ENCODE assay signal across 26 cellular contexts in genomic region chr11:19511066-19511412, GRCh38.
A peak's percentile ranks its signal among the peaks of the same experiment; 100 is the strongest.
DNase-seq lines count a peak whose midpoint lies in the region; ATAC-seq, FAIRE-seq and TF ChIP-seq lines count a peak whose summit lies in the region.
"Had no signal": no experiment of that assay in that cellular context is flagged by ENCODE, and none has a peak within 500 bp of the region (broad histone marks: within the 10 kb centered on the region; RNA-seq: fewer than 3 reads in every experiment).

No MANE protein-coding gene starts in this region.

- peak overlapping the region; percentile 57 for H3K27ac Mint-ChIP-seq in glutamatergic neuron (ENCODE audit: unreplicated experiment)
- no peak overlapping the region for H3K27ac Mint-ChIP-seq in naive thymus-derived CD4-positive, alpha-beta T cell
- no peak overlapping the region for H3K27ac Mint-ChIP-seq in activated naive CD4-positive, alpha-beta T cell treated with anti-CD3 and anti-CD28 coated beads, Interleukin-2, amount 10 ng/mL, durations not matched to agents 7 days and 5 days
- H3K27ac Mint-ChIP-seq: activated CD8-positive, alpha-beta T cell treated with anti-CD3 and anti-CD28 coated beads for 36 hours; activated naive CD8-positive, alpha-beta T cell treated with anti-CD3 and anti-CD28 coated beads for 36 hours; CD8-positive, alpha-beta memory T cell; T-helper 1 cell treated with Interleukin-12 subunit alpha and Interleukin-12 subunit beta and Interleukin-4 antibody, amounts not matched to agents 30 μg/mL and 1 μg/mL, for 36 hours had no signal

- H3K27ac ChIP-seq in liver (ENCODE audit: low read depth in 1 of 2, low read length in 2 of 2), result peak overlapping the region; percentile 92 to 95
- no peak overlapping the region for H3K27ac ChIP-seq in HepG2 (ENCODE audit: extremely low read length, insufficient read depth, low read length)
- no peak overlapping the region for H3K27ac ChIP-seq in naive thymus-derived CD4-positive, alpha-beta T cell (ENCODE audit: low read depth, low read length)
- no peak overlapping the region for H3K27ac ChIP-seq in left lung
- H3K27ac ChIP-seq: body of pancreas, foreskin keratinocyte, SK-N-MC, uterus had no signal

- POLR2A ChIA-PET in HepG2 (lab: Yijun Ruan, JAX), result no interaction called here
- POLR2A ChIA-PET in naive thymus-derived CD4-positive, alpha-beta T cell (lab: Charles Lee), result no interaction called here

- ATAC-seq in HepG2 (no peak), HG03159 (IDR thresholded peaks at IDR 0.05; ENCODE audit: unreplicated experiment) (no peak), left lung (no peak)
- no peak for ATAC-seq in naive thymus-derived CD4-positive, alpha-beta T cell
- ATAC-seq: activated CD4-positive, CD25-positive, alpha-beta regulatory T cell treated with anti-CD3 and anti-CD28 coated beads, Interleukin-2, amount 50 U/mL, for 24 hours; activated CD8-positive, alpha-beta T cell treated with anti-CD3 and anti-CD28 coated beads for 36 hours; body of pancreas; foreskin keratinocyte had no signal

- FAIRE-seq in HepG2 (lab: Jason Lieb, UNC), result no peak
- FAIRE-seq: A204.1, GM12892 had no signal

- CTCF ChIA-PET in HepG2 (lab: Yijun Ruan, JAX; ENCODE audit: low intra/inter-chr PET ratio, low total read pairs), result no interaction called here
- CTCF ChIA-PET in naive thymus-derived CD4-positive, alpha-beta T cell (lab: Charles Lee), result no interaction called here
- CTCF ChIA-PET in activated naive CD4-positive, alpha-beta T cell treated with anti-CD3 and anti-CD28 coated beads, Interleukin-2, amount 10 ng/mL, durations not matched to agents 7 days and 5 days (lab: Charles Lee), result no interaction called here

- H3K4me2 ChIP-seq in HepG2 (ENCODE audit: low read depth, low read length), result no peak overlapping the region
- H3K4me2 ChIP-seq in skeletal muscle satellite cell (ENCODE audit: low read length), result peak overlapping the region; percentile 38

- no peaks in the 10 kb centered on the region for H3K9me3 ChIP-seq in liver (ENCODE audit: control insufficient read depth in 4 of 4, low read length in 3 of 4)
- H3K9me3 ChIP-seq in HepG2 (ENCODE audit: low read length), result no peaks in the 10 kb centered on the region
- no peaks in the 10 kb centered on the region for H3K9me3 ChIP-seq in skeletal muscle satellite cell (replicated peaks; ENCODE audit: low read length)
- H3K9me3 ChIP-seq in naive thymus-derived CD4-positive, alpha-beta T cell (ENCODE audit: control insufficient read depth in 2 of 3, low read length in 3 of 3), result no peaks in the 10 kb centered on the region
- H3K9me3 ChIP-seq in left lung, result no peaks in the 10 kb centered on the region
- H3K9me3 ChIP-seq: body of pancreas, spleen, uterus had no signal

- TF ChIP-seq CTCF in liver (IDR thresholded peaks at IDR 0.05; ENCODE audit: low read depth, low read length, missing input control) (no peak), HepG2 (CRISPR knock-in tag; IDR thresholded peaks at IDR 0.05) (no peak), glutamatergic neuron (IDR thresholded peaks at IDR 0.05; ENCODE audit: partially characterized antibody, unreplicated experiment) (no peak), left lung (IDR thresholded peaks at IDR 0.05) (no peak)

- peaks cover 28% of the 10 kb centered on the region for H3K4me1 Mint-ChIP-seq in glutamatergic neuron (ENCODE audit: low read depth, unreplicated experiment)
- no peaks in the 10 kb centered on the region for H3K4me1 Mint-ChIP-seq in naive thymus-derived CD4-positive, alpha-beta T cell
- H3K4me1 Mint-ChIP-seq in activated naive CD4-positive, alpha-beta T cell treated with anti-CD3 and anti-CD28 coated beads, Interleukin-2, amount 10 ng/mL, durations not matched to agents 7 days and 5 days, result no peaks in the 10 kb centered on the region
- H3K4me1 Mint-ChIP-seq: activated naive CD8-positive, alpha-beta T cell treated with anti-CD3 and anti-CD28 coated beads for 36 hours; CD8-positive, alpha-beta memory T cell had no signal

- intact Hi-C loops in HepG2 (cut with micrococcal nuclease; ENCODE audit: unreplicated experiment) (no loop called here), left lung (cut with DNase I) (no loop called here)
- intact Hi-C loops in naive thymus-derived CD4-positive, alpha-beta T cell (cut with micrococcal nuclease), result no loop called here

- DNase-seq in HepG2 (ENCODE audit: low spot score) (no peak), glutamatergic neuron (no peak), left lung (no peak)
- DNase-seq in naive thymus-derived CD4-positive, alpha-beta T cell, result no peak
- DNase-seq in activated naive CD4-positive, alpha-beta T cell treated with anti-CD3 and anti-CD28 coated beads, Interleukin-2, amount 10 ng/mL, durations not matched to agents 7 days and 5 days, result no peak
- DNase-seq: activated CD8-positive, alpha-beta T cell treated with anti-CD3 and anti-CD28 coated beads for 36 hours; activated effector memory CD4-positive, alpha-beta T cell treated with Interleukin-2 at 50 U/mL for 16 hours; activated naive CD8-positive, alpha-beta T cell treated with anti-CD3 and anti-CD28 coated beads for 36 hours; AML-193; CD8-positive, alpha-beta memory T cell; effector CD8-positive, alpha-beta T cell; foreskin keratinocyte; GOT3; NCI-H82; spleen; stimulated activated CD4-positive, alpha-beta T cell treated with anti-CD3 and anti-CD28 coated beads, Interleukin-4, amount 100 ng/mL, for 1 hour had no signal

- no peak for TF ChIP-seq RAD21 in liver (IDR thresholded peaks at IDR 0.05)
- no peak for TF ChIP-seq RAD21 in HepG2 (CRISPR knock-in tag; IDR thresholded peaks at IDR 0.05)

- H3K4me3 ChIP-seq in liver (ENCODE audit: low read depth in 1 of 3, low read length in 3 of 3) (peak overlapping the region in 1 of 3 donors; percentile 34), HepG2 (replicated peaks in 1 of 3; ENCODE audit: insufficient read depth in 1 of 3, low read depth in 2 of 3, low read length in 3 of 3) (no peak overlapping the region), skeletal muscle satellite cell (ENCODE audit: low read length) (no peak overlapping the region), left lung (no peak overlapping the region)
- H3K4me3 ChIP-seq in naive thymus-derived CD4-positive, alpha-beta T cell (ENCODE audit: low read length), result no peak overlapping the region
- H3K4me3 ChIP-seq: body of pancreas, SK-N-MC, spleen, uterus had no signal

- H3K36me3 Mint-ChIP-seq in glutamatergic neuron (ENCODE audit: unreplicated experiment), result peaks cover 5% of the 10 kb centered on the region
- no peaks in the 10 kb centered on the region for H3K36me3 Mint-ChIP-seq in naive thymus-derived CD4-positive, alpha-beta T cell
- no peaks in the 10 kb centered on the region for H3K36me3 Mint-ChIP-seq in activated naive CD4-positive, alpha-beta T cell treated with anti-CD3 and anti-CD28 coated beads, Interleukin-2, amount 10 ng/mL, durations not matched to agents 7 days and 5 days
- H3K36me3 Mint-ChIP-seq: activated naive CD8-positive, alpha-beta T cell treated with anti-CD3 and anti-CD28 coated beads for 36 hours; CD8-positive, alpha-beta memory T cell had no signal

- no peak overlapping the region for H3K4me3 Mint-ChIP-seq in glutamatergic neuron (ENCODE audit: unreplicated experiment)
- no peak overlapping the region for H3K4me3 Mint-ChIP-seq in naive thymus-derived CD4-positive, alpha-beta T cell
- H3K4me3 Mint-ChIP-seq in activated naive CD4-positive, alpha-beta T cell treated with anti-CD3 and anti-CD28 coated beads, Interleukin-2, amount 10 ng/mL, durations not matched to agents 7 days and 5 days, result no peak overlapping the region
- H3K4me3 Mint-ChIP-seq: activated CD8-positive, alpha-beta T cell treated with anti-CD3 and anti-CD28 coated beads for 36 hours; activated naive CD8-positive, alpha-beta T cell treated with anti-CD3 and anti-CD28 coated beads for 36 hours; CD8-positive, alpha-beta memory T cell; T-helper 1 cell treated with Interleukin-12 subunit alpha and Interleukin-12 subunit beta and Interleukin-4 antibody, amounts not matched to agents 30 μg/mL and 1 μg/mL, for 36 hours had no signal

- H3K4me1 ChIP-seq in liver (ENCODE audit: control insufficient read depth in 4 of 4, insufficient read depth in 4 of 4, low read length in 3 of 4), result peaks cover 17 to 70% (median 62%) of the 10 kb centered on the region in 4 donors
- H3K4me1 ChIP-seq in HepG2 (ENCODE audit: insufficient read depth, low read length), result peaks cover 20% of the 10 kb centered on the region
- H3K4me1 ChIP-seq in skeletal muscle satellite cell (ENCODE audit: control insufficient read depth, insufficient read depth, low read length), result peaks cover 29% of the 10 kb centered on the region
- H3K4me1 ChIP-seq in naive thymus-derived CD4-positive, alpha-beta T cell (ENCODE audit: control insufficient read depth in 2 of 2, insufficient read depth in 2 of 2, low read length in 2 of 2), result no peaks in the 10 kb centered on the region
- H3K4me1 ChIP-seq in left lung, result no peaks in the 10 kb centered on the region
- H3K4me1 ChIP-seq: body of pancreas, foreskin keratinocyte, spleen, uterus had no signal

- H3K27me3 Mint-ChIP-seq in glutamatergic neuron (ENCODE audit: unreplicated experiment), result peaks cover 13% of the 10 kb centered on the region
- peaks cover 7 to 47% (median 30%) of the 10 kb centered on the region in 5 donors for H3K27me3 Mint-ChIP-seq in naive thymus-derived CD4-positive, alpha-beta T cell
- peaks cover 16% of the 10 kb centered on the region for H3K27me3 Mint-ChIP-seq in activated naive CD4-positive, alpha-beta T cell treated with anti-CD3 and anti-CD28 coated beads, Interleukin-2, amount 10 ng/mL, durations not matched to agents 7 days and 5 days

- H3K9ac ChIP-seq in liver (ENCODE audit: low read depth in 1 of 2, low read length in 2 of 2), result peak overlapping the region; percentile 44 to 49
- H3K9ac ChIP-seq in HepG2 (ENCODE audit: insufficient read depth, low read depth, low read length), result no peak overlapping the region
- H3K9ac ChIP-seq in skeletal muscle satellite cell (ENCODE audit: low read depth, low read length), result no peak overlapping the region

- H3K79me2 ChIP-seq in HepG2 (ENCODE audit: insufficient read depth, low read length), result no peaks in the 10 kb centered on the region

- BruUV-seq in HepG2 (replicated peaks; lab: Mats Ljungman, UMichigan), result no TSS peak

- WGBS in liver, result 23% methylated on average over 1 of the region's 1 CpG
- WGBS in HepG2 (ENCODE audit: low lambda C conversion rate), result 50% methylated on average over 1 of the region's 1 CpG

- in situ Hi-C loops in HepG2 (cut with HindIII; ENCODE audit: extremely low pct_ligation_motif_present, low pct_unique_long_range_greater_than_20kb), result no loop called here

- H3K36me3 ChIP-seq in liver (ENCODE audit: control insufficient read depth in 4 of 4, insufficient read depth in 3 of 4, low read depth in 1 of 4, low read length in 3 of 4) (no peaks in the 10 kb centered on the region), HepG2 (replicated peaks in 1 of 2; ENCODE audit: control insufficient read depth in 1 of 2, insufficient read depth in 2 of 2, low read length in 2 of 2) (no peaks in the 10 kb centered on the region), skeletal muscle satellite cell (ENCODE audit: insufficient read depth, low read length) (no peaks in the 10 kb centered on the region), left lung (no peaks in the 10 kb centered on the region)
- no peaks in the 10 kb centered on the region for H3K36me3 ChIP-seq in naive thymus-derived CD4-positive, alpha-beta T cell (ENCODE audit: control insufficient read depth in 2 of 3, insufficient read depth in 3 of 3, low read length in 3 of 3)
- H3K36me3 ChIP-seq: spleen, uterus had no signal

- no peak overlapping the region for H2AFZ ChIP-seq in HepG2 (ENCODE audit: low read length)

- H3K27me3 ChIP-seq in liver (ENCODE audit: control insufficient read depth in 4 of 4, insufficient read depth in 4 of 4, low read length in 3 of 4), result no peaks in the 10 kb centered on the region
- peaks cover 0 to 11% of the 10 kb centered on the region in 2 experiments; a peak in 3 of 5 replicates for H3K27me3 ChIP-seq in HepG2 (ENCODE audit: control insufficient read depth in 1 of 2, insufficient read depth in 2 of 2, low read length in 2 of 2)
- H3K27me3 ChIP-seq in skeletal muscle satellite cell (ENCODE audit: control insufficient read depth, insufficient read depth, low read length), result no peaks in the 10 kb centered on the region
- H3K27me3 ChIP-seq in naive thymus-derived CD4-positive, alpha-beta T cell (ENCODE audit: control insufficient read depth in 2 of 2, insufficient read depth in 2 of 2, low read length in 2 of 2), result no peaks in the 10 kb centered on the region
- H3K27me3 ChIP-seq in left lung, result no peaks in the 10 kb centered on the region
- H3K27me3 ChIP-seq: body of pancreas, uterus had no signal

- TF ChIP-seq POLR2A in HepG2 (IDR thresholded peaks at IDR 0.05; ENCODE audit: insufficient read depth in 1 of 2, low read depth in 2 of 2, low read length in 2 of 2), result no peak

- peaks cover 4% of the 10 kb centered on the region for H3K9me3 Mint-ChIP-seq in glutamatergic neuron (ENCODE audit: unreplicated experiment)
- H3K9me3 Mint-ChIP-seq in naive thymus-derived CD4-positive, alpha-beta T cell, result peaks cover 0 to 1% (median 0%) of the 10 kb centered on the region in 11 donors
- H3K9me3 Mint-ChIP-seq in activated naive CD4-positive, alpha-beta T cell treated with anti-CD3 and anti-CD28 coated beads, Interleukin-2, amount 10 ng/mL, durations not matched to agents 7 days and 5 days, result no peaks in the 10 kb centered on the region
- H3K9me3 Mint-ChIP-seq: activated CD8-positive, alpha-beta T cell treated with anti-CD3 and anti-CD28 coated beads for 36 hours; activated naive CD8-positive, alpha-beta T cell treated with anti-CD3 and anti-CD28 coated beads for 36 hours; CD8-positive, alpha-beta memory T cell; T-helper 1 cell treated with Interleukin-12 subunit alpha and Interleukin-12 subunit beta and Interleukin-4 antibody, amounts not matched to agents 30 μg/mL and 1 μg/mL, for 36 hours had no signal

- TF ChIP-seq EP300 in HepG2 (IDR thresholded peaks at IDR 0.05; ENCODE audit: low read depth in 2 of 2, low read length in 2 of 2) (no peak), HepG2 (CRISPR knock-in tag; IDR thresholded peaks at IDR 0.05; ENCODE audit: borderline replicate concordance) (no peak)

- no peaks in the 10 kb centered on the region for H4K20me1 ChIP-seq in HepG2 (ENCODE audit: insufficient read depth, low read length)

Comparison
In these comparisons a context has a peak if more than half of its experiments do, and no peak if none do; other contexts are left out.
1. H3K27ac ChIP-seq: peak in liver (2 of 2); none in HepG2 (single experiment), naive thymus-derived CD4-positive, alpha-beta T cell (single experiment) and left lung (0 of 2).
2. H3K9ac ChIP-seq: peak in liver (2 of 2); none in HepG2 (single experiment) and skeletal muscle satellite cell (single experiment).